Comparison of ENCODE assay signal across 1 cellular context in the genomic region with DNA sequence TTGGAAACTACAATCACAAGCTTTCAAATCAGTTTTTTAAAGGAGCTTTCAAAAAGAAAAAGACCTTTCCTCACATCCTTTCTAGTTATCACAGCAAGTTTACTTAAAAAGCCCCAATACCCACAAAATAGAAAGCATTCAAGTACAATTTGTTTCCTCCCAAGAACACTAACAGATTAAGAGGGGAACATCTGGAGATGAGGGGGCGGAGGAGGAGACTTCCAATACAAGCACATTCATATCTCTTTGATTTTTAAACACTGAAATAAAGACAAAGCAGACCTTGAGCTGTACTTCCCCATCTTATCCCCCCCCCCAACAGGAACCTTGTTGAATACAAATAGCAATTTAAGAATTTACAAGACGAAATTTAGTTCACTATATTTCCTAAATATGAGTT.
TF ChIP-seq lines count a peak whose summit lies in the region.

No MANE protein-coding gene starts in this region.

TF ChIP-seq in H1, 55 proteins besides CTCF, POLR2A, EP300 and RAD21:
- no peak for TF ChIP-seq BRCA1 (IDR thresholded peaks at IDR 0.05; ENCODE audit: low read depth, low read length)
- TF ChIP-seq POU5F1 (IDR thresholded peaks at IDR 0.05; ENCODE audit: low read depth, low read length), result no peak
- no peak for TF ChIP-seq NANOG (IDR thresholded peaks at IDR 0.05; ENCODE audit: insufficient read depth, low read depth, low read length, poor library complexity, severe bottlenecking)
- no peak for TF ChIP-seq BCL11A (IDR thresholded peaks at IDR 0.05; ENCODE audit: low read depth in 2 of 2, low read length in 2 of 2)
- no peak for TF ChIP-seq RBBP5 (IDR thresholded peaks at IDR 0.05; ENCODE audit: borderline replicate concordance, low read depth, low read length)
